ENCODE assay signal across 13 cellular contexts in the genomic region with DNA sequence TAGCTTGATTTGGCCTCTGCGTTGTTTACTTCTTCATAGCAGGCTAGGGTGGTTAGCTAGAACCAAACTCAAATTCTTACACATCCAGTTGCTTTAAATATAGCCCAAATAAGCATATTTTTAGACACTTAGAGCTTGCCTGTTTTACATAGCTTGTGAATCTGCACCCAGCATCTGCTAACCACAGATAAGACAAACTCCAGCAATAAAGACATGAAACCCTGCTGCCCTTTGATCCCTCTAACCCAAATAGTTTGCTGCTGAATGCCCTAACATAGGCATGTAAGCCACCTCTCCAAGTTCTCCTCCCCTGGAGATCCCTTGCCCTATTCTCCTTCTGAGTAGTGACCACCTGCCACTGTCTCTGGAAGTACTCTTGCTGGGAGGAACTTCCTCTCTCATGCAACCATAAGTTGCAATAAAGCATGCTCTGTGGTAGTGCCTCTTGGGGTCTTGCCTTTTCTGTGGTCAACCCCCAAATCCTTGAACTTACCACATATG.
DNase-seq lines count a peak whose midpoint lies in the region; ATAC-seq and TF ChIP-seq lines count a peak whose summit lies in the region.
"Had no signal": no experiment of that assay in that cellular context is flagged by ENCODE, and none has a peak within 500 bp of the region (broad histone marks: within the 10 kb centered on the region; RNA-seq: fewer than 3 reads in every experiment).

No MANE protein-coding gene starts in this region.

- H3K27me3 ChIP-seq in Karpas-422 (ENCODE audit: low read length), result no peaks in the 10 kb centered on the region
- no peaks in the 10 kb centered on the region for H3K27me3 ChIP-seq in SK-N-SH (ENCODE audit: insufficient read depth)

- no peaks in the 10 kb centered on the region for H3K9me3 ChIP-seq in Karpas-422 (ENCODE audit: low read length)
- no peaks in the 10 kb centered on the region for H3K9me3 ChIP-seq in SK-N-SH

- no peaks in the 10 kb centered on the region for H4K20me1 ChIP-seq in Karpas-422 (ENCODE audit: insufficient read depth, low read depth, low read length)
- H4K20me1 ChIP-seq in SK-N-SH (ENCODE audit: insufficient read depth), result no peaks in the 10 kb centered on the region

- POLR2A ChIA-PET in SK-N-SH (lab: Yijun Ruan, JAX), result interaction anchor here (0.6 kb wide), 1 partner anchor 423 kb away, joined by 3 read pairs; no protein-coding TSS in a partner anchor

- CTCF ChIA-PET in SK-N-SH (lab: Yijun Ruan, JAX), result interaction anchor here (1.3 kb wide), 1 partner anchor 909 kb away, joined by 4 read pairs; no protein-coding TSS in a partner anchor

- H3K9ac ChIP-seq in Karpas-422 (ENCODE audit: low read length) (no peak overlapping the region), SK-N-SH (no peak overlapping the region)

- H3K9me2 ChIP-seq in Karpas-422 (replicated peaks; ENCODE audit: insufficient read depth, low read length) (no peaks in the 10 kb centered on the region), SK-N-SH (no peaks in the 10 kb centered on the region)

- peak; percentile 36 for DNase-seq in GM12864 (ENCODE audit: low read depth)
- DNase-seq in Karpas-422, result peak; percentile 46
- DNase-seq in NCI-H2107 (lab: John Stamatoyannopoulos, UW), result no peak
- no peak for DNase-seq in DMS 273 treated with DMSO at 0.1 percent for 48 hours (lab: John Stamatoyannopoulos, UW)
- no peak for DNase-seq in SK-N-SH
- no peak for DNase-seq in activated CD8-positive, alpha-beta memory T cell treated with anti-CD3 and anti-CD28 coated beads, Interleukin-2, amount 50 U/mL, for 48 hours
- DNase-seq: activated naive CD4-positive, alpha-beta T cell treated with anti-CD3 and anti-CD28 coated beads, Interleukin-2, amount 10 ng/mL, durations not matched to agents 7 days and 5 days; GF-D8; NCI-H187 treated with DMSO at 0.1 percent for 48 hours; stimulated activated naive CD8-positive, alpha-beta T cell treated with anti-CD3 and anti-CD28 coated beads, Interleukin-15, amount 100 ng/mL, for 72 hours had no signal

- no peak for TF ChIP-seq RAD21 in SK-N-SH (IDR thresholded peaks at IDR 0.05; ENCODE audit: low read length)

- H3K4me3 ChIP-seq in GM12864 (ENCODE audit: low read depth, low read length) (no peak overlapping the region), Karpas-422 (ENCODE audit: low read length) (no peak overlapping the region), SK-N-SH (ENCODE audit: low read depth in 2 of 2, low read length in 1 of 2) (no peak overlapping the region)

- no peaks in the 10 kb centered on the region for H3K36me3 ChIP-seq in Karpas-422 (ENCODE audit: insufficient read depth, low read length)
- H3K36me3 ChIP-seq in SK-N-SH (replicated peaks in 1 of 2; ENCODE audit: control insufficient read depth in 1 of 2, insufficient read depth in 2 of 2, low read length in 1 of 2), result no peaks in the 10 kb centered on the region

- H3F3A ChIP-seq in SK-N-SH (replicated peaks; ENCODE audit: insufficient read depth), result no peaks in the 10 kb centered on the region

- H2AFZ ChIP-seq in Karpas-422 (ENCODE audit: low read length) (no peak overlapping the region), SK-N-SH (ENCODE audit: low read depth) (no peak overlapping the region)

- peak; percentile 79 for ATAC-seq in GM19438 (IDR thresholded peaks at IDR 0.05; ENCODE audit: low read depth, unreplicated experiment)
- ATAC-seq in HG02885 (IDR thresholded peaks at IDR 0.05; ENCODE audit: poor library complexity, unreplicated experiment), result peak; percentile 86
- ATAC-seq: Panc1; stimulated activated naive CD8-positive, alpha-beta T cell treated with anti-CD3 and anti-CD28 coated beads, Interleukin-15, amount 100 ng/mL, for 72 hours had no signal

- WGBS in SK-N-SH (ENCODE audit: low lambda C conversion rate), result 52% methylated on average over 1 of the region's 1 CpG

- peak overlapping the region; percentile 52 for H3K4me2 ChIP-seq in Karpas-422 (ENCODE audit: low read depth, low read length, poor library complexity, severe bottlenecking)
- no peak overlapping the region for H3K4me2 ChIP-seq in SK-N-SH

- no peak for TF ChIP-seq EP300 in SK-N-SH (IDR thresholded peaks at IDR 0.05; ENCODE audit: borderline replicate concordance in 1 of 2, low read depth in 1 of 2, low read length in 1 of 2)

- TF ChIP-seq CTCF in GM12864 (IDR thresholded peaks at IDR 0.05; ENCODE audit: low read depth, low read length, missing control alignments) (no peak), SK-N-SH (IDR thresholded peaks at IDR 0.05) (no peak)

- H3K27ac ChIP-seq in Karpas-422 (ENCODE audit: low read length) (no peak overlapping the region), SK-N-SH (ENCODE audit: low read depth in 2 of 2, low read length in 1 of 2) (no peak overlapping the region)

- H3K4me1 ChIP-seq in Karpas-422 (ENCODE audit: low read length) (peaks cover 18% of the 10 kb centered on the region), SK-N-SH (ENCODE audit: control insufficient read depth in 1 of 2, insufficient read depth in 2 of 2, low read depth in 1 of 2, low read length in 1 of 2) (peaks cover 0 to 2% of the 10 kb centered on the region in 2 experiments; a peak in 1 of 4 replicates)

- H3K79me2 ChIP-seq in Karpas-422 (ENCODE audit: low read length) (no peaks in the 10 kb centered on the region), SK-N-SH (ENCODE audit: insufficient read depth) (no peaks in the 10 kb centered on the region)

TF ChIP-seq in SK-N-SH, 30 proteins besides CTCF, POLR2A, EP300 and RAD21:
- TF ChIP-seq TAF1 (IDR thresholded peaks at IDR 0.05; ENCODE audit: borderline replicate concordance, low read depth, low read length) (no peak), FOXJ3 (CRISPR knock-in tag; IDR thresholded peaks at IDR 0.05) (no peak), JUND (IDR thresholded peaks at IDR 0.05) (no peak), RCOR1 (IDR thresholded peaks at IDR 0.05; ENCODE audit: low read length) (no peak), RXRA (IDR thresholded peaks at IDR 0.05; ENCODE audit: borderline replicate concordance, low read depth) (no peak), SMC3 (IDR thresholded peaks at IDR 0.05; ENCODE audit: low read depth, low read length) (no peak), GABPA (IDR thresholded peaks at IDR 0.05; ENCODE audit: low read depth) (no peak)
- TF ChIP-seq, protein P1, sequence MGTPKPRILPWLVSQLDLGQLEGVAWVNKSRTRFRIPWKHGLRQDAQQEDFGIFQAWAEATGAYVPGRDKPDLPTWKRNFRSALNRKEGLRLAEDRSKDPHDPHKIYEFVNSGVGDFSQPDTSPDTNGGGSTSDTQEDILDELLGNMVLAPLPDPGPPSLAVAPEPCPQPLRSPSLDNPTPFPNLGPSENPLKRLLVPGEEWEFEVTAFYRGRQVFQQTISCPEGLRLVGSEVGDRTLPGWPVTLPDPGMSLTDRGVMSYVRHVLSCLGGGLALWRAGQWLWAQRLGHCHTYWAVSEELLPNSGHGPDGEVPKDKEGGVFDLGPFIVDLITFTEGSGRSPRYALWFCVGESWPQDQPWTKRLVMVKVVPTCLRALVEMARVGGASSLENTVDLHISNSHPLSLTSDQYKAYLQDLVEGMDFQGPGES (IDR thresholded peaks at IDR 0.05; ENCODE audit: low read depth, low read length), result no peak
- TF ChIP-seq, protein P2, sequence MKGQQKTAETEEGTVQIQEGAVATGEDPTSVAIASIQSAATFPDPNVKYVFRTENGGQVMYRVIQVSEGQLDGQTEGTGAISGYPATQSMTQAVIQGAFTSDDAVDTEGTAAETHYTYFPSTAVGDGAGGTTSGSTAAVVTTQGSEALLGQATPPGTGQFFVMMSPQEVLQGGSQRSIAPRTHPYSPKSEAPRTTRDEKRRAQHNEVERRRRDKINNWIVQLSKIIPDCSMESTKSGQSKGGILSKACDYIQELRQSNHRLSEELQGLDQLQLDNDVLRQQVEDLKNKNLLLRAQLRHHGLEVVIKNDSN (IDR thresholded peaks at IDR 0.05; ENCODE audit: borderline replicate concordance, low read depth), result no peak
TF ChIP-seq in SK-N-SH: peak in this region for 0.

Comparison
In these comparisons a context has a peak if more than half of its experiments do, and no peak if none do; other contexts are left out.
1. DNase-seq: peak in GM12864 (single experiment) and Karpas-422 (single experiment); none in NCI-H2107 (single experiment), DMS 273 treated with DMSO at 0.1 percent for 48 hours (single experiment), SK-N-SH (single experiment) and activated CD8-positive, alpha-beta memory T cell treated with anti-CD3 and anti-CD28 coated beads, Interleukin-2, amount 50 U/mL, for 48 hours (single experiment).